Comparison of ENCODE assay signal across 8 cellular contexts in the genomic region with DNA sequence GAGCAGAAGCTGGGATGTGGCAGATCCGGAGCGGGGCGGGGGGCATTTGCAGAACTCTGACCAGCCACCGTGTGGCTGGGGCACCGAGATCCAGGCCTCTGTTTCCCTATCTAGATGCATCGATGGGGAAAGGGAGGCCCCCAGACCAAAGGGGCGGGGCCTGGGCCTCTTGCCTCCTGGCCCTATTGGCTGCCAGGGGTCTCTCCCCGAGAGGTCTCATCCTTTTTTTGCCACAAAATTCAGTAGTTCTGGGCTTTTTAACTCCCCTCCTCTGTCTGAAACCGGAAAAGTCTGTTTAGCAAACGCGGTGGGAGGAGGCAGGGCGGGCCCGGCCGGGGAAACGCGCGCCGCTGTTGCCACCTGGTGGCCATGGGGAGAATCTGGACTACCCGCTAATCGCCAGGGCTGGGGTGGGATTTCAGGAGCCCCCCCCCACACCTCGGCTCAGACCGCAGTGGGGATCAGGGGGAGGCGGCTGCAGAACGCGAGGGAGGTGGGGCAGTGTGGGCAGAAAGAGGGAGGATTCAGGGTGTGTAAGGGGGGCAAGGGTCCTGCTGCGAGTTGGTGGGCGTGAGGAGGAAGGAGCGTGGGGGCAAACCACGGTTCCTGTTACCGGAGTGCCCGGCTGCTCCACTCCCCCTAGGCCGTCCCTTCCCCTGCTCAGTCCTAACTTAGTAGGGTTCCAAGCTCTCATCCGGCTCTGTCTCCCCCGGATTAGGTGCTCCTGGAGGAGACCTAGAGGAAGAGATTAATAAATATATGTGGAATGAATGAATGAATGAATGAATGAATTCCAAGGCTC.
DNase-seq lines count a peak whose midpoint lies in the region; ATAC-seq lines count a peak whose summit lies in the region.

No MANE protein-coding gene starts in this region.

- ATAC-seq in HG03097 (IDR thresholded peaks at IDR 0.05; ENCODE audit: low FRiP score, unreplicated experiment) (peak; percentile 61), GM21723 (IDR thresholded peaks at IDR 0.05; ENCODE audit: unreplicated experiment) (no peak)

- DNase-seq in COLO668 (lab: John Stamatoyannopoulos, UW; ENCODE audit: unreplicated experiment) (peak; percentile 71), NCI-H774 (lab: John Stamatoyannopoulos, UW) (peak; percentile 70), medulla oblongata (ENCODE audit: extremely low spot score) (peak; percentile 89)
- peak; percentile 58 to 69 for DNase-seq in activated CD8-positive, alpha-beta memory T cell treated with anti-CD3 and anti-CD28 coated beads for 1 hour (ENCODE audit: extremely low read depth in 1 of 2, low read depth in 1 of 2)
- peak; percentile 76 for DNase-seq in effector CD8-positive, alpha-beta T cell (lab: John Stamatoyannopoulos, UW)
- DNase-seq in stimulated activated CD4-positive, alpha-beta T cell treated with anti-CD3 and anti-CD28 coated beads, TNF-alpha, amount 100 ng/mL, for 24 hours (ENCODE audit: low read depth in 3 of 3): peak; percentile 65 to 74 (median 70)
